In the genomic region with DNA sequence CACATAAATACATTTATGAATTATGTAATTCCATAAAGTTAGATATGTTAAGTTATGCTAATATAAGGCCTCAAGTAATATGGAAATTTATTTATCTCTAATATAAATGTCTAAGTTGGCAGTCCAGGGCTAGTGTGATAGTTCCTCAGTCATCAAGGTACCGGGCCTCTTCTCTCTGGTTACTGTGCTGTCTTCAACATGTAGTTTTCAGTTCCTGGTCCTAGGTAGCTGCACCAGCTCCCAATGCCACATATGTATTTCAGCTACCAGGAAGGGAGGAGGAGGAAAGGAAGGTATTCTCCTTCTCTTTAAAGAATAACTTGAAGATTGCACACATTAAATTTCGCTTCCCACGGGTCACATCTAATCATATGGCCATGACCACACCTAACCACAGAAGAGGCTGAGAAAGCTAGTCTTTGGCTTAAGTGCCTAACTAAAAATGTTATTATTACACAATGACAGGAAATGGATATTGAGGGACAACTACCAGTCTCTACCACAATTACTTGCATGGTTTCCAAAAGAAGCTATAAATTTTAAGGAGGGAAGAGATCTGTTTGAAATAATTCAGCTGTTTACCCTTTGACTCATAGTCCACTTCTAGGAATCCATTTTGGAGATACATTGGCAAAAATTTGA, we compare ENCODE assay signal across 15 cellular contexts.
A peak's percentile ranks its signal among the peaks of the same experiment; 100 is the strongest.
DNase-seq lines count a peak whose midpoint lies in the region; ATAC-seq, FAIRE-seq and TF ChIP-seq lines count a peak whose summit lies in the region.
"Had no signal": no experiment of that assay in that cellular context is flagged by ENCODE, and none has a peak within 500 bp of the region (broad histone marks: within the 10 kb centered on the region; RNA-seq: fewer than 3 reads in every experiment).

No MANE protein-coding gene starts in this region.

- H3K9me3 ChIP-seq in IMR-90 (ENCODE audit: control insufficient read depth, insufficient read depth, low read length) (no peaks in the 10 kb centered on the region), GM12878 (replicated peaks; ENCODE audit: control insufficient read depth, insufficient read depth, low read length) (no peaks in the 10 kb centered on the region), kidney (ENCODE audit: control insufficient read depth in 1 of 2, low read length in 2 of 2) (no peaks in the 10 kb centered on the region), OCI-LY7 (ENCODE audit: low read length) (no peaks in the 10 kb centered on the region)
- H3K9me3 ChIP-seq: right lobe of liver, vagina had no signal

- TF ChIP-seq POLR2A in IMR-90 (IDR thresholded peaks at IDR 0.05; ENCODE audit: low read depth, low read length) = no peak
- TF ChIP-seq POLR2A in GM12878 (IDR thresholded peaks at IDR 0.05; ENCODE audit: low read depth, low read length) = no peak

- H3K4me2 ChIP-seq in IMR-90 (ENCODE audit: low read depth, low read length) = no peak overlapping the region
- H3K4me2 ChIP-seq in GM12878 (ENCODE audit: control insufficient read depth, insufficient read depth) = no peak overlapping the region
- H3K4me2 ChIP-seq in OCI-LY7 (ENCODE audit: low read length) = no peak overlapping the region

- no peak overlapping the region for H2AK9ac ChIP-seq in IMR-90 (replicated peaks; ENCODE audit: low read depth, low read length, poor library complexity)

- dilution Hi-C loops in IMR-90 (cut with HindIII; ENCODE audit: low sequenced_read_pairs, unreplicated experiment) = no loop called here

- H3K56ac ChIP-seq in IMR-90 (ENCODE audit: extremely low read depth, insufficient read depth, low read length) = no peak overlapping the region

- RAD21 ChIA-PET in GM12878 (lab: Charles Lee; ENCODE audit: unreplicated experiment) = interaction anchor here (1.3 kb wide), 1 partner anchor 9 kb away, joined by 6 read pairs; no protein-coding TSS in a partner anchor

- H3K4me3 ChIP-seq in AG09309 (ENCODE audit: control insufficient read depth, low read depth, low read length) = no peak overlapping the region
- no peak overlapping the region for H3K4me3 ChIP-seq in IMR-90 (ENCODE audit: insufficient read depth, low read depth, low read length)
- H3K4me3 ChIP-seq in GM12878 = no peak overlapping the region
- no peak overlapping the region for H3K4me3 ChIP-seq in kidney (ENCODE audit: low read length in 2 of 2)
- H3K4me3 ChIP-seq in OCI-LY7 (ENCODE audit: low read depth, low read length, poor library complexity, severe bottlenecking) = no peak overlapping the region
- H3K4me3 ChIP-seq: right lobe of liver, vagina had no signal

- H4K91ac ChIP-seq in IMR-90 (ENCODE audit: insufficient read depth, low read depth, low read length) = no peak overlapping the region

- H2BK5ac ChIP-seq in IMR-90 (ENCODE audit: low read depth, low read length, poor library complexity, severe bottlenecking) = no peak overlapping the region

- H3K27ac ChIP-seq in IMR-90 (ENCODE audit: insufficient read depth, low read length) (no peak overlapping the region), GM12878 (ENCODE audit: control insufficient read depth, insufficient read depth) (no peak overlapping the region), kidney (ENCODE audit: low read depth in 2 of 2, low read length in 2 of 2) (no peak overlapping the region), OCI-LY7 (ENCODE audit: low read depth, low read length, poor library complexity, severe bottlenecking) (no peak overlapping the region)
- H3K27ac ChIP-seq: right lobe of liver, vagina had no signal

- peak overlapping the region; percentile 76 for H3K4ac ChIP-seq in IMR-90 (ENCODE audit: low read depth, low read length)

- peak overlapping the region; percentile 60; the same call in 1 of the 2 replicates for H3K23ac ChIP-seq in IMR-90 (ENCODE audit: low read depth, low read length)

- DNase-seq in AG09309 (ENCODE audit: low read depth) (peak; percentile 73), IMR-90 (peak; percentile 38), GM12878 (ENCODE audit: low read depth, low spot score) (no peak), mesenteric fat pad (ENCODE audit: low spot score) (no peak), kidney (no peak), NCI-H128 (lab: John Stamatoyannopoulos, UW; ENCODE audit: unreplicated experiment) (no peak), OCI-LY7 (ENCODE audit: low spot score) (no peak)
- DNase-seq: activated CD8-positive, alpha-beta T cell treated with anti-CD3 and anti-CD28 coated beads for 36 hours; GDM1; Karpas-422; NCI-H510A treated with DMSO at 0.1 percent for 48 hours; right lobe of liver; T-cell had no signal

- no peak overlapping the region for H2AFZ ChIP-seq in IMR-90 (replicated peaks; ENCODE audit: low read length, poor library complexity)
- no peak overlapping the region for H2AFZ ChIP-seq in GM12878 (ENCODE audit: control insufficient read depth, low read depth, low read length)
- H2AFZ ChIP-seq in OCI-LY7 (ENCODE audit: low read length) = no peak overlapping the region

- H2BK15ac ChIP-seq in IMR-90 (ENCODE audit: low read depth, low read length) = no peak overlapping the region

- no peaks in the 10 kb centered on the region for H3K9me1 ChIP-seq in IMR-90 (ENCODE audit: insufficient read depth, low read length)

- CTCF ChIA-PET in IMR-90 (lab: Yijun Ruan, JAX) = interaction anchor here (1.0 kb wide), 1 partner anchor 14 kb away, joined by 4 read pairs; no protein-coding TSS in a partner anchor
- CTCF ChIA-PET in GM12878 (lab: Yijun Ruan, JAX) = interaction anchor here (0.9 to 1.6 kb wide), 4 partner anchors 38 to 225 kb away, joined by 3 read pairs; no protein-coding TSS in a partner anchor
- CTCF ChIA-PET in OCI-LY7 (lab: Charles Lee; ENCODE audit: unreplicated experiment) = no interaction called here

- H3K9ac ChIP-seq in IMR-90 (ENCODE audit: low read depth, low read length) (no peak overlapping the region), GM12878 (ENCODE audit: control insufficient read depth, insufficient read depth, low read length) (no peak overlapping the region), kidney (ENCODE audit: low read length in 2 of 2) (no peak overlapping the region)

- peaks cover 5% of the 10 kb centered on the region for H3K4me1 ChIP-seq in IMR-90 (ENCODE audit: control insufficient read depth, insufficient read depth, low read length)
- peaks cover 3% of the 10 kb centered on the region; the same call in 1 of the 2 replicates for H3K4me1 ChIP-seq in GM12878 (ENCODE audit: control insufficient read depth, insufficient read depth, low read length)
- no peaks in the 10 kb centered on the region for H3K4me1 ChIP-seq in kidney (ENCODE audit: control insufficient read depth in 1 of 2, insufficient read depth in 1 of 2, low read depth in 1 of 2, low read length in 2 of 2)
- no peaks in the 10 kb centered on the region for H3K4me1 ChIP-seq in OCI-LY7 (ENCODE audit: insufficient read depth, low read length, poor library complexity, severe bottlenecking)
- H3K4me1 ChIP-seq: right lobe of liver, vagina had no signal

- H3K79me2 ChIP-seq in GM12878 (ENCODE audit: control insufficient read depth, insufficient read depth, low read length) = no peaks in the 10 kb centered on the region
- no peaks in the 10 kb centered on the region for H3K79me2 ChIP-seq in OCI-LY7 (ENCODE audit: insufficient read depth, low read depth, low read length)

- peak overlapping the region; percentile 40; the same call in 1 of the 2 replicates for H2AK5ac ChIP-seq in IMR-90 (ENCODE audit: low read depth, low read length)

- no peak overlapping the region for H4K5ac ChIP-seq in IMR-90 (ENCODE audit: low read depth, low read length)

- TF ChIP-seq CTCF in AG09309 (IDR thresholded peaks at IDR 0.05; ENCODE audit: control insufficient read depth, insufficient read depth, low read depth, low read length, missing control alignments) (no peak), IMR-90 (conservative IDR thresholded peaks at IDR 0.05; ENCODE audit: low read depth, low read length) (no peak), GM12878 (IDR thresholded peaks at IDR 0.05 in 2 of 3, conservative IDR thresholded peaks at IDR 0.05 in 1 of 3; ENCODE audit: control insufficient read depth in 2 of 3, extremely low read depth in 1 of 3, insufficient read depth in 1 of 3, low read depth in 3 of 3, low read length in 3 of 3) (no peak), kidney (IDR thresholded peaks at IDR 0.05; ENCODE audit: borderline replicate concordance, extremely low read depth, insufficient read depth) (no peak), OCI-LY7 (conservative IDR thresholded peaks at IDR 0.05; ENCODE audit: low read length) (no peak)

- in situ Hi-C loops in IMR-90 (cut with MboI; ENCODE audit: low sequenced_read_pairs) (no loop called here), GM12878 (cut with MboI) (no loop called here)

- H3K14ac ChIP-seq in IMR-90 (replicated peaks; ENCODE audit: low read depth, low read length) = peak overlapping the region; percentile 90

- intact Hi-C loops in IMR-90 (cut with micrococcal nuclease) (no loop called here), GM12878 (cut with micrococcal nuclease; ENCODE audit: unreplicated experiment) (no loop called here), kidney (cut with DNase I) (no loop called here), OCI-LY7 (cut with micrococcal nuclease; ENCODE audit: unreplicated experiment) (no loop called here)

- 0 out of 4 replicates have a peak overlapping the region, but pooled peaks of 1 of the 2 experiments have one; percentile 28 for H4K8ac ChIP-seq in IMR-90 (ENCODE audit: low read depth in 2 of 2, low read length in 2 of 2)

- ATAC-seq in GM21423 (IDR thresholded peaks at IDR 0.05; ENCODE audit: unreplicated experiment) = peak; percentile 80
- peak; percentile 44 for ATAC-seq in IMR-90 (ENCODE audit: low read depth)
- peak; percentile 35; the same call in 2 of the 3 replicates for ATAC-seq in GM12878
- ATAC-seq: activated CD8-positive, alpha-beta T cell treated with anti-CD3 and anti-CD28 coated beads for 36 hours; right lobe of liver; T-cell had no signal

- POLR2A ChIA-PET in IMR-90 (lab: Charles Lee; ENCODE audit: unreplicated experiment) = no interaction called here
- POLR2A ChIA-PET in GM12878 (lab: Charles Lee) = no interaction called here
- POLR2A ChIA-PET in OCI-LY7 (lab: Charles Lee) = interaction anchor here (0.6 to 1.5 kb wide), 2 partner anchors 23 to 128 kb away, joined by 3 to 5 read pairs; no protein-coding TSS in a partner anchor

- SMC1A ChIA-PET in GM12878 (lab: Charles Lee; ENCODE audit: uncharacterized antibody, unreplicated experiment) = interaction anchor here (0.9 to 2.2 kb wide), 5 partner anchors 9 to 14 kb away, joined by 4 to 10 read pairs (median 5); no protein-coding TSS in a partner anchor

- H4K20me1 ChIP-seq in IMR-90 (ENCODE audit: insufficient read depth, low read length) (no peaks in the 10 kb centered on the region), GM12878 (ENCODE audit: control insufficient read depth, insufficient read depth) (no peaks in the 10 kb centered on the region), OCI-LY7 (ENCODE audit: insufficient read depth, low read length) (no peaks in the 10 kb centered on the region)

- no peak for FAIRE-seq in GM12878 (lab: Jason Lieb, UNC)
- no peak for FAIRE-seq in kidney (lab: Jason Lieb, UNC)

- H3K18ac ChIP-seq in IMR-90 (ENCODE audit: low read depth, low read length) = peak overlapping the region; percentile 37; the same call in 1 of the 2 replicates

- H3K36me3 ChIP-seq in IMR-90 (ENCODE audit: control insufficient read depth, insufficient read depth, low read length) (no peaks in the 10 kb centered on the region), GM12878 (ENCODE audit: control insufficient read depth in 2 of 2, insufficient read depth in 2 of 2, low read length in 1 of 2) (no peaks in the 10 kb centered on the region), kidney (ENCODE audit: control insufficient read depth in 1 of 2, insufficient read depth in 2 of 2, low read length in 2 of 2) (peaks cover 0 to 2% of the 10 kb centered on the region in 2 donors), OCI-LY7 (ENCODE audit: insufficient read depth, low read length) (peaks cover 8% of the 10 kb centered on the region; the same call in 1 of the 2 replicates)

- no peak for TF ChIP-seq EP300 in GM12878 (IDR thresholded peaks at IDR 0.05; ENCODE audit: borderline replicate concordance in 1 of 2, control insufficient read depth in 1 of 2, low read depth in 2 of 2, low read length in 2 of 2)

- no peak for TF ChIP-seq RAD21 in IMR-90 (IDR thresholded peaks at IDR 0.05; ENCODE audit: low read length)
- TF ChIP-seq RAD21 in GM12878 (IDR thresholded peaks at IDR 0.05; ENCODE audit: insufficient read depth, low read depth, low read length) = no peak

- BruUV-seq in IMR-90 (replicated peaks; lab: Mats Ljungman, UMichigan) (no TSS peak), GM12878 (replicated peaks; lab: Mats Ljungman, UMichigan) (no TSS peak), OCI-LY7 (replicated peaks; lab: Mats Ljungman, UMichigan) (no TSS peak)

- no peaks in the 10 kb centered on the region for H3K79me1 ChIP-seq in IMR-90 (ENCODE audit: low read depth in 1 of 2, low read length in 2 of 2)

- no peaks in the 10 kb centered on the region for H3K27me3 ChIP-seq in IMR-90 (ENCODE audit: control insufficient read depth, insufficient read depth, low read length)
- H3K27me3 ChIP-seq in GM12878 (replicated peaks in 1 of 2; ENCODE audit: control insufficient read depth in 2 of 2, insufficient read depth in 2 of 2, low read length in 1 of 2) = no peaks in the 10 kb centered on the region
- H3K27me3 ChIP-seq: right lobe of liver, vagina had no signal

- peak overlapping the region; percentile 9; the same call in 1 of the 2 replicates for H2BK20ac ChIP-seq in IMR-90 (ENCODE audit: low read depth, low read length)

- WGBS in IMR-90 (ENCODE audit: extremely low coverage in 2 of 2, insufficient read length in 1 of 2), 2 experiments = no CpG with 5 or more reads among the region's 3 CpGs
- 78% methylated on average over 3 of the region's 3 CpGs for WGBS in GM12878 (ENCODE audit: insufficient coverage, insufficient replicate concordance, low lambda C conversion rate, missing lambda C conversion rate)

- H2BK120ac ChIP-seq in IMR-90 (ENCODE audit: low read depth, low read length) = peak overlapping the region; percentile 49; the same call in 1 of the 2 replicates

- H3K9me2 ChIP-seq in OCI-LY7 (ENCODE audit: insufficient read depth, low read length) = no peaks in the 10 kb centered on the region

Comparison
In these comparisons a context has a peak if more than half of its experiments do, and no peak if none do; other contexts are left out.
1. DNase-seq: peak in AG09309 (single experiment) and IMR-90 (single experiment); none in GM12878 (single experiment), mesenteric fat pad (single experiment), kidney (single experiment), NCI-H128 (single experiment) and OCI-LY7 (single experiment).
2. Peak in every context shown above with its lines, with median percentiles within 50 percentile points of each other: ATAC-seq.